ENCODE assay signal across 21 cellular contexts in the genomic region with DNA sequence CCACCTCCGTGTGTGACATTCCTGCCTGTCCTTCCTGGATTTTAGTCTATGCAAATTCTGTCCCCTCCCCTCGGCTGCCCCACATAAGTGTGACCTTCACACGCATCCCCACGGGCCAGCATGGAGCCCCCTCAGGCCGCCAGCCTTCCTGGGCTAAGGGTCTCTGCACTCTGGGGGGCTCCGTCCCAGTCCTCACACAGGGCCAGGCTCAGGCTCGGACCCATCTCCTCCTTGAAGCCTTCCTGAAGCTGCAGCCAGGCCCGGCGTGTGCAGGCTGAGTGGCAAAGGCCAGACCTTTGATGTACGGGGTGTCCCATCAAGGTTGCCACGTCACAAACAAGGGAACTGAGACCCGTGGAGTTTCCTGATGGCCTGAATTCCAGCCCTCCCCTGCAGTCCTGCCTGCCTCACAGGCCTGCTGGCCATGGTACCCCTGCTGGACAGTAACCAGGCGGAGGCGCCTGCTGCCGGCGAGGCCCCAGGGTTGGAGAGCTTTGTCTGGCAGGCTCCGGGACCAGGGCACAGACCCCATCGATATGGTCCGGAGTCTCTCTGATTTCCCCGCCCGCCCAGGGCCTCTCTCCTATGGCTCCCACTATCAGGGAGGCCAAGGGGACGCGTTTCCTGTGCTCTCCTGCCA.
"Had no signal": no experiment of that assay in that cellular context is flagged by ENCODE, and none has a peak within 500 bp of the region (broad histone marks: within the 10 kb centered on the region; RNA-seq: fewer than 3 reads in every experiment).

No MANE protein-coding gene starts in this region.

- ATAC-seq: esophagus mucosa; gastrocnemius medialis; left colon; lower lobe of right lung; naive thymus-derived CD8-positive, alpha-beta T cell; stimulated activated naive B cell treated with anti-CD40 and anti-IgM and Interleukin-4, amounts not matched to agents 10 μg/mL and 1 μg/mL and 100 μg/mL, for 72 hours had no signal

- H3K4me3 ChIP-seq: dorsolateral prefrontal cortex, gastrocnemius medialis, left ventricle myocardium inferior, lower lobe of right lung, skin epidermis, suprapubic skin had no signal

- H3K36me3 ChIP-seq: gastrocnemius medialis, left ventricle myocardium inferior, lower lobe of right lung, suprapubic skin had no signal

- H3K9me3 ChIP-seq: gastrocnemius medialis, left ventricle myocardium inferior, lower lobe of right lung, suprapubic skin had no signal

- H3K9me3 Mint-ChIP-seq: stimulated activated naive CD8-positive, alpha-beta T cell treated with anti-CD3 and anti-CD28 coated beads, Interleukin-15, Interleukin-2, amounts not matched to agents 100 ng/mL and 50 ng/mL, for 24 hours had no signal

- H3K4me1 Mint-ChIP-seq: stimulated activated naive B cell treated with anti-CD40 and anti-IgM and Interleukin-4, amounts not matched to agents 10 μg/mL and 1 μg/mL and 100 μg/mL, for 72 hours had no signal

- H3K27ac ChIP-seq: epithelial cell of prostate, gastrocnemius medialis, left ventricle myocardium inferior, lower lobe of right lung, skin epidermis, suprapubic skin had no signal

- H3K36me3 Mint-ChIP-seq: naive thymus-derived CD8-positive, alpha-beta T cell; stimulated activated naive B cell treated with anti-CD40 and anti-IgM and Interleukin-4, amounts not matched to agents 10 μg/mL and 1 μg/mL and 100 μg/mL, for 72 hours had no signal

- H3K4me1 ChIP-seq: gastrocnemius medialis, left ventricle myocardium inferior, lower lobe of right lung, suprapubic skin had no signal

- DNase-seq: caudate nucleus; cerebellar nuclear complex; effector CD4-positive, alpha-beta T cell; foreskin fibroblast; gastrocnemius medialis; head of caudate nucleus; left colon; left ventricle myocardium inferior; lower lobe of right lung; naive thymus-derived CD8-positive, alpha-beta T cell; retina; stimulated activated CD4-positive, alpha-beta T cell treated with anti-CD3 and anti-CD28 coated beads, Interleukin-15, amount 100 ng/mL, for 24 hours; stimulated activated CD4-positive, alpha-beta T cell treated with anti-CD3 and anti-CD28 coated beads, Interleukin-2, amount 100 ng/mL, for 48 hours; stimulated activated naive B cell treated with anti-CD40 and anti-IgM and Interleukin-4, amounts not matched to agents 10 μg/mL and 1 μg/mL and 100 μg/mL, for 72 hours; trophoblast cell had no signal

- H3K27ac Mint-ChIP-seq: naive thymus-derived CD8-positive, alpha-beta T cell; stimulated activated naive B cell treated with anti-CD40 and anti-IgM and Interleukin-4, amounts not matched to agents 10 μg/mL and 1 μg/mL and 100 μg/mL, for 72 hours; stimulated activated naive CD8-positive, alpha-beta T cell treated with anti-CD3 and anti-CD28 coated beads, Interleukin-15, Interleukin-2, amounts not matched to agents 100 ng/mL and 50 ng/mL, for 24 hours had no signal

- H3K4me3 Mint-ChIP-seq: naive thymus-derived CD8-positive, alpha-beta T cell; stimulated activated naive B cell treated with anti-CD40 and anti-IgM and Interleukin-4, amounts not matched to agents 10 μg/mL and 1 μg/mL and 100 μg/mL, for 72 hours; stimulated activated naive CD8-positive, alpha-beta T cell treated with anti-CD3 and anti-CD28 coated beads, Interleukin-15, Interleukin-2, amounts not matched to agents 100 ng/mL and 50 ng/mL, for 24 hours had no signal
